Comparison of ENCODE assay signal across 12 cellular contexts in the genomic region with DNA sequence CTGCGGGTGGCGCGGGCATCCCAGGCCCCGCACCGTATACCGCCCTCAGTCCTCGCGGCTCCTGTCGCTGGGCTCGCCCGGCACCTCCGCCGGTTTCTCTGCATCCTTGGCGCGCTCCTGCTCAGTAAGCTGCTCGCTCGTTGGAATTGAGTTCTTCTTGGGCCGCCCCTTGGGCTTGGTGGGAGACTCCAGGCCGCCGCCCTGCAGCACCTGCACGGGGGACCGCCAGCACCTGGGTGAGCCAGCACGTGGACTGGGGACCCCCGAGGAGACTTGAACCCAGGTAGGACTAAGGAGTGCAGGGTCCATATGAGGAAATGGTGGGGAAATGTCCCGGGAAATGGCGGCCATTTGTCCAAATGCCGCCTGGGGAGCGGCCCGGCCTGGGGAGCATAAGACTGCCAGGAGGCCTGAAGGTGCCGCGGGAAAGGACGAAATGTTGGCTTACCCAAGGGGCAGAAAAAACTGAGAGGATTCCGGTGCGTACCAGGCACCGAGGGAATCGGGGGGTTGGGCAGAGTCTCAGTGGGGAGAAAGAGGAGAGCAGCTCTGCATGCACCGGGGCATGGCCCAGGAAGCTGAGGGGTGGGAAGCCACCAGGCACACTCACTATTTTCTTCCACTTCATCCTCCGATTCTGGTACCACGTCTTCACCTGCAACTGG. TPM values are rescaled to one million over a fixed set of nuclear protein-coding genes. Genes with fewer than 3 reads are reported as not detected.
DNase-seq lines count a peak whose midpoint lies in the region; ATAC-seq and TF ChIP-seq lines count a peak whose summit lies in the region.
"Had no signal": no experiment of that assay in that cellular context is flagged by ENCODE, and none has a peak within 500 bp of the region (broad histone marks: within the 10 kb centered on the region; RNA-seq: fewer than 3 reads in every experiment).

No MANE protein-coding gene starts in this region.

- no peak overlapping the region for H3K27ac Mint-ChIP-seq in effector memory CD8-positive, alpha-beta T cell
- no peak overlapping the region for H3K27ac Mint-ChIP-seq in neural progenitor cell

- TF ChIP-seq CTCF in GM20000 (IDR thresholded peaks at IDR 0.05; ENCODE audit: extremely low read depth, missing control alignments) = no peak
- TF ChIP-seq CTCF in neural progenitor cell (IDR thresholded peaks at IDR 0.05) = no peak
- no peak for TF ChIP-seq CTCF in A673 (conservative IDR thresholded peaks at IDR 0.05; ENCODE audit: low read depth, low read length)

- H3K4me2 ChIP-seq in BLaER1 (peak overlapping the region; percentile 81; the same call in 1 of the 2 replicates), neural progenitor cell (peak overlapping the region; percentile 73)

- peaks cover 88% of the 10 kb centered on the region for H4K20me1 ChIP-seq in BLaER1
- H4K20me1 ChIP-seq in neural progenitor cell (ENCODE audit: low read depth) = peaks cover 89% of the 10 kb centered on the region

- H3K27me3 ChIP-seq in BLaER1 (peaks cover 100% of the 10 kb centered on the region), neural progenitor cell (peaks cover 98% of the 10 kb centered on the region), A673 (replicated peaks; ENCODE audit: insufficient read depth, low read depth, low read length, poor library complexity) (peaks cover 89% of the 10 kb centered on the region), SJCRH30 (no peaks in the 10 kb centered on the region)

- CTCF ChIA-PET in A673 (lab: Charles Lee) = no interaction called here

- H3K27ac ChIP-seq in BLaER1 (no peak overlapping the region), neural progenitor cell (no peak overlapping the region), A673 (ENCODE audit: low read depth, low read length, poor library complexity, severe bottlenecking) (no peak overlapping the region), SJCRH30 (no peak overlapping the region)
- H3K27ac ChIP-seq: right lobe of liver had no signal

- H3K4me3 ChIP-seq in BLaER1 (no peak overlapping the region), neural progenitor cell (no peak overlapping the region), A673 (ENCODE audit: low read depth, low read length, poor library complexity, severe bottlenecking) (no peak overlapping the region), SJCRH30 (no peak overlapping the region)

- POLR2A ChIA-PET in A673 (lab: Charles Lee; ENCODE audit: low non-redundant PET) = no interaction called here

- H3K4me1 Mint-ChIP-seq in effector memory CD8-positive, alpha-beta T cell (ENCODE audit: low read depth in 2 of 2) = peaks cover 21 to 41% of the 10 kb centered on the region in 2 donors
- peaks cover 24% of the 10 kb centered on the region for H3K4me1 Mint-ChIP-seq in neural progenitor cell

- H3K4me1 ChIP-seq in BLaER1 = peaks cover 73% of the 10 kb centered on the region
- H3K4me1 ChIP-seq in neural progenitor cell = peaks cover 33% of the 10 kb centered on the region
- peaks cover 4% of the 10 kb centered on the region for H3K4me1 ChIP-seq in A673 (ENCODE audit: insufficient read depth, low read length, poor library complexity, severe bottlenecking)
- H3K4me1 ChIP-seq in SJCRH30 = no peaks in the 10 kb centered on the region

- H3K9me3 ChIP-seq in BLaER1 = peaks cover 18% of the 10 kb centered on the region
- no peaks in the 10 kb centered on the region for H3K9me3 ChIP-seq in neural progenitor cell (ENCODE audit: low read depth)
- H3K9me3 ChIP-seq in A673 (ENCODE audit: low read depth, low read length, poor library complexity, severe bottlenecking) = no peaks in the 10 kb centered on the region
- no peaks in the 10 kb centered on the region for H3K9me3 ChIP-seq in SJCRH30 (replicated peaks)
- H3K9me3 ChIP-seq: right lobe of liver had no signal

- H2AFZ ChIP-seq in neural progenitor cell (replicated peaks) = no peak overlapping the region

- H3K9ac ChIP-seq in BLaER1 = no peak overlapping the region
- no peak overlapping the region for H3K9ac ChIP-seq in neural progenitor cell

- no TSS peak for BruUV-seq in A673 (replicated peaks; lab: Mats Ljungman, UMichigan)

- no peak for ATAC-seq in effector memory CD8-positive, alpha-beta T cell (replicated peaks)
- ATAC-seq in HG03432 (IDR thresholded peaks at IDR 0.05; ENCODE audit: unreplicated experiment) = no peak
- no peak for ATAC-seq in GM19397 (IDR thresholded peaks at IDR 0.05; ENCODE audit: unreplicated experiment)

- peak overlapping the region; percentile 77 to 85 for H3K4me3 Mint-ChIP-seq in effector memory CD8-positive, alpha-beta T cell
- peak overlapping the region; percentile 41 for H3K4me3 Mint-ChIP-seq in neural progenitor cell

- no peaks in the 10 kb centered on the region for H3K9me3 Mint-ChIP-seq in effector memory CD8-positive, alpha-beta T cell
- peaks cover 14% of the 10 kb centered on the region for H3K9me3 Mint-ChIP-seq in neural progenitor cell

- H3K36me3 Mint-ChIP-seq in effector memory CD8-positive, alpha-beta T cell (ENCODE audit: insufficient read depth) = no peaks in the 10 kb centered on the region
- no peaks in the 10 kb centered on the region for H3K36me3 Mint-ChIP-seq in neural progenitor cell

- no peaks in the 10 kb centered on the region for H3K79me2 ChIP-seq in neural progenitor cell (ENCODE audit: low read depth)

- DNase-seq in GM20000 (ENCODE audit: low spot score) = peak; percentile 45
- no peak for DNase-seq in effector memory CD8-positive, alpha-beta T cell
- peak; percentile 37 for DNase-seq in neural progenitor cell (ENCODE audit: low spot score)
- DNase-seq in A673 (ENCODE audit: low spot score) = no peak
- no peak for DNase-seq in SJCRH30
- DNase-seq: GOT3, NCI-H1436 treated with DMSO at 0.1 percent for 48 hours, right lobe of liver had no signal

- peaks cover 75 to 94% of the 10 kb centered on the region in 2 donors for H3K27me3 Mint-ChIP-seq in effector memory CD8-positive, alpha-beta T cell
- peaks cover 77% of the 10 kb centered on the region for H3K27me3 Mint-ChIP-seq in neural progenitor cell (ENCODE audit: insufficient read depth, low read depth)

- H3K36me3 ChIP-seq in BLaER1 (no peaks in the 10 kb centered on the region), neural progenitor cell (no peaks in the 10 kb centered on the region), A673 (ENCODE audit: insufficient read depth, low read length, poor library complexity, severe bottlenecking) (no peaks in the 10 kb centered on the region), SJCRH30 (no peaks in the 10 kb centered on the region)
- H3K36me3 ChIP-seq: right lobe of liver had no signal

- peaks cover 30% of the 10 kb centered on the region for H3F3A ChIP-seq in neural progenitor cell (ENCODE audit: low read depth)

- intact Hi-C loops in A673 (cut with micrococcal nuclease; ENCODE audit: unreplicated experiment) = no loop called here

RNA-seq across cellular contexts. Expression of gene BARX1, which starts 2.9 kb away (rescaled TPM):
- total RNA-seq in neural progenitor cell (ENCODE audit: low replicate concordance) = 0.17 and 2.9 TPM in 2 replicates
- 9.8 and 9.9 TPM in 2 replicates for total RNA-seq in A673 (2021)
- total RNA-seq in SJCRH30 (2014; rRNA removed; shearing (Covaris generic)) = not detected in 2 replicates
- total RNA-seq: mesenteric fat pad, right lobe of liver had no signal

Comparison
In these comparisons a context has a peak if more than half of its experiments do, and no peak if none do; other contexts are left out.
1. DNase-seq: peak in GM20000 (single experiment) and neural progenitor cell (single experiment); none in effector memory CD8-positive, alpha-beta T cell (0 of 3), A673 (single experiment) and SJCRH30 (0 of 2).